Comparison of ENCODE assay signal across 8 cellular contexts in genomic region chr2:41414486-41415230, GRCh38.
DNase-seq lines count a peak whose midpoint lies in the region; ATAC-seq, FAIRE-seq and TF ChIP-seq lines count a peak whose summit lies in the region.

No MANE protein-coding gene starts in this region.

- peak; percentile 55 for ATAC-seq in HG03571 (IDR thresholded peaks at IDR 0.05; ENCODE audit: unreplicated experiment)
- ATAC-seq in stimulated activated effector memory CD8-positive, alpha-beta T cell treated with anti-CD3 and anti-CD28 coated beads, Interleukin-12 subunit alpha, Interleukin-12 subunit beta, amount 100 ng/mL, for 72 hours = peak; percentile 24

- H3K4me3 ChIP-seq in fibroblast of the aortic adventitia (ENCODE audit: low read depth, low read length) = no peak overlapping the region

- H3K36me3 Mint-ChIP-seq in stimulated activated effector memory CD8-positive, alpha-beta T cell treated with anti-CD3 and anti-CD28 coated beads, Interleukin-12 subunit alpha, Interleukin-12 subunit beta, amount 100 ng/mL, for 72 hours = no peaks in the 10 kb centered on the region
- H3K36me3 Mint-ChIP-seq in activated naive CD4-positive, alpha-beta T cell treated with anti-CD3 and anti-CD28 coated beads, Interleukin-2, amount 10 ng/mL, durations not matched to agents 7 days and 5 days = no peaks in the 10 kb centered on the region

- no peaks in the 10 kb centered on the region for H3K4me1 Mint-ChIP-seq in stimulated activated effector memory CD8-positive, alpha-beta T cell treated with anti-CD3 and anti-CD28 coated beads, Interleukin-12 subunit alpha, Interleukin-12 subunit beta, amount 100 ng/mL, for 72 hours
- no peaks in the 10 kb centered on the region for H3K4me1 Mint-ChIP-seq in activated naive CD4-positive, alpha-beta T cell treated with anti-CD3 and anti-CD28 coated beads, Interleukin-2, amount 10 ng/mL, durations not matched to agents 7 days and 5 days

- CTCF ChIA-PET in activated naive CD4-positive, alpha-beta T cell treated with anti-CD3 and anti-CD28 coated beads, Interleukin-2, amount 10 ng/mL, durations not matched to agents 7 days and 5 days (lab: Charles Lee) = interaction anchor here (0.6 to 1.7 kb wide), 5 partner anchors 10 to 367 kb away, joined by 3 to 8 read pairs (median 4); no protein-coding TSS in a partner anchor

- no peaks in the 10 kb centered on the region for H3K27me3 Mint-ChIP-seq in activated naive CD4-positive, alpha-beta T cell treated with anti-CD3 and anti-CD28 coated beads, Interleukin-2, amount 10 ng/mL, durations not matched to agents 7 days and 5 days

- DNase-seq in DMS 273 treated with DMSO at 0.1 percent for 48 hours (lab: John Stamatoyannopoulos, UW) (peak; percentile 6), GM19239 (ENCODE audit: insufficient read length, low spot score) (peak; percentile 1), OCI-M2 (lab: John Stamatoyannopoulos, UW; ENCODE audit: unreplicated experiment) (peak; percentile 21), fibroblast of the aortic adventitia (ENCODE audit: low read depth) (peak; percentile 50), dermis blood vessel endothelial cell (no peak)
- no peak for DNase-seq in stimulated activated effector memory CD8-positive, alpha-beta T cell treated with anti-CD3 and anti-CD28 coated beads, Interleukin-12 subunit alpha, Interleukin-12 subunit beta, amount 100 ng/mL, for 72 hours (ENCODE audit: low spot score in 2 of 2)
- DNase-seq in activated naive CD4-positive, alpha-beta T cell treated with anti-CD3 and anti-CD28 coated beads, Interleukin-2, amount 10 ng/mL, durations not matched to agents 7 days and 5 days = no peak

- FAIRE-seq in GM19239 (lab: Jason Lieb, UNC) = peak; percentile 71

- peak; percentile 62 for TF ChIP-seq CTCF in fibroblast of the aortic adventitia (IDR thresholded peaks at IDR 0.05; ENCODE audit: insufficient read depth, low read length)

- H3K4me3 Mint-ChIP-seq in stimulated activated effector memory CD8-positive, alpha-beta T cell treated with anti-CD3 and anti-CD28 coated beads, Interleukin-12 subunit alpha, Interleukin-12 subunit beta, amount 100 ng/mL, for 72 hours = no peak overlapping the region
- H3K4me3 Mint-ChIP-seq in activated naive CD4-positive, alpha-beta T cell treated with anti-CD3 and anti-CD28 coated beads, Interleukin-2, amount 10 ng/mL, durations not matched to agents 7 days and 5 days = no peak overlapping the region

- H3K9me3 Mint-ChIP-seq in stimulated activated effector memory CD8-positive, alpha-beta T cell treated with anti-CD3 and anti-CD28 coated beads, Interleukin-12 subunit alpha, Interleukin-12 subunit beta, amount 100 ng/mL, for 72 hours = peaks cover 7% of the 10 kb centered on the region
- H3K9me3 Mint-ChIP-seq in activated naive CD4-positive, alpha-beta T cell treated with anti-CD3 and anti-CD28 coated beads, Interleukin-2, amount 10 ng/mL, durations not matched to agents 7 days and 5 days = no peaks in the 10 kb centered on the region

- no peak overlapping the region for H3K27ac Mint-ChIP-seq in stimulated activated effector memory CD8-positive, alpha-beta T cell treated with anti-CD3 and anti-CD28 coated beads, Interleukin-12 subunit alpha, Interleukin-12 subunit beta, amount 100 ng/mL, for 72 hours
- no peak overlapping the region for H3K27ac Mint-ChIP-seq in activated naive CD4-positive, alpha-beta T cell treated with anti-CD3 and anti-CD28 coated beads, Interleukin-2, amount 10 ng/mL, durations not matched to agents 7 days and 5 days

Comparison
In these comparisons a context has a peak if more than half of its experiments do, and no peak if none do; other contexts are left out.
1. DNase-seq: peak in DMS 273 treated with DMSO at 0.1 percent for 48 hours (single experiment), GM19239 (single experiment), OCI-M2 (single experiment) and fibroblast of the aortic adventitia (single experiment); none in stimulated activated effector memory CD8-positive, alpha-beta T cell treated with anti-CD3 and anti-CD28 coated beads, Interleukin-12 subunit alpha, Interleukin-12 subunit beta, amount 100 ng/mL, for 72 hours (0 of 2), dermis blood vessel endothelial cell (single experiment) and activated naive CD4-positive, alpha-beta T cell treated with anti-CD3 and anti-CD28 coated beads, Interleukin-2, amount 10 ng/mL, durations not matched to agents 7 days and 5 days (single experiment).